1 cellular context compared by ENCODE assay signal in the genomic region with DNA sequence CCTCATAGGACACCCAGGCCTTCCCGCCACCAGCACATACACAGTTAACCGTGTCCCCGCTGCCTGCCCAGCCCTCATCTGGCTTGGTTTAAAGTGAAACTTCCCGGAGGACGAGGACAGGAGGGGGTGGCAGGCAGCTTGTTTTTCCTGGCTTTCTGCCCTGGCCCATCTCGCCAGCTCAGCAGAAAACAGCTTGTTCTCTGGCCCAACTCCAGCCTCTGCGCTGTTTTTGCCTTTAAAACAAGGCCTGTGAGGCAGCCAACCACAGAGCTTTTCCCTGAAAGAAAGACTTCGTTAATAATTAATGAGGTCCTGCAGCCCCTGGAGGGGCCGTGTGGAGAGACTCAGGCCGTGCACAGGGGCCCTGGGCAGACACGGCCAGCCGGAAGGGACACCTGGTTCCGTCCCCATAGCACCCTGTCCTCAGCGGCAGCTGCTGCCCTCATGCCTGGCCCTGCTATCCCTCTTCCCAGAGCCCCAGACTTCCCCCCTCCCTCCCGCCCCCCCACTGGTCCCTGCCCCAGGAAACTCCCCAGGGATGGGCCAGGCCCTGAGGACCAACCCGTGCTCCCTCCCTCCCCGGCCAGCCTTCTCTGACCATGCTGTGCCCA.
TF ChIP-seq lines count a peak whose summit lies in the region.

No MANE protein-coding gene starts in this region.

TF ChIP-seq in SK-N-SH, 30 proteins besides CTCF, POLR2A, EP300 and RAD21 (continued from another document):
- TF ChIP-seq ZBTB33 (IDR thresholded peaks at IDR 0.05; ENCODE audit: borderline replicate concordance, low read depth) (0 out of 2 replicates have a peak, but pooled peaks have one; percentile 44), FOXJ3 (CRISPR knock-in tag; IDR thresholded peaks at IDR 0.05) (no peak), MAX (IDR thresholded peaks at IDR 0.05; ENCODE audit: low read depth) (peak; percentile 80), FOSL2 (IDR thresholded peaks at IDR 0.05; ENCODE audit: borderline replicate concordance, low read depth) (no peak), RXRA (IDR thresholded peaks at IDR 0.05; ENCODE audit: borderline replicate concordance, low read depth) (peak; percentile 47; the same call in 1 of the 2 replicates), MEF2A (IDR thresholded peaks at IDR 0.05; ENCODE audit: borderline replicate concordance, low read depth) (no peak), NFIC (IDR thresholded peaks at IDR 0.05; ENCODE audit: borderline replicate concordance) (peak; percentile 100), FOXM1 (IDR thresholded peaks at IDR 0.05; ENCODE audit: low read depth) (peak; percentile 34; the same call in 1 of the 2 replicates), ELF1 (IDR thresholded peaks at IDR 0.05) (peak; percentile 34; the same call in 1 of the 2 replicates), PBX3 (IDR thresholded peaks at IDR 0.05) (peak; percentile 72), TCF12 (IDR thresholded peaks at IDR 0.05) (peak; percentile 92), MXI1 (IDR thresholded peaks at IDR 0.05; ENCODE audit: low read depth, low read length) (no peak), RCOR1 (IDR thresholded peaks at IDR 0.05; ENCODE audit: low read length) (peak; percentile 83), REST (IDR thresholded peaks at IDR 0.05; ENCODE audit: low read depth, low read length) (peak; percentile 55; the same call in 1 of the 2 replicates), EZH2phosphoT487 (IDR thresholded peaks at IDR 0.05; ENCODE audit: borderline replicate concordance, low read depth) (no peak), NRF1 (IDR thresholded peaks at IDR 0.05; ENCODE audit: low read depth, low read length) (no peak)
